ENCODE assay signal across 9 cellular contexts in the genomic region with DNA sequence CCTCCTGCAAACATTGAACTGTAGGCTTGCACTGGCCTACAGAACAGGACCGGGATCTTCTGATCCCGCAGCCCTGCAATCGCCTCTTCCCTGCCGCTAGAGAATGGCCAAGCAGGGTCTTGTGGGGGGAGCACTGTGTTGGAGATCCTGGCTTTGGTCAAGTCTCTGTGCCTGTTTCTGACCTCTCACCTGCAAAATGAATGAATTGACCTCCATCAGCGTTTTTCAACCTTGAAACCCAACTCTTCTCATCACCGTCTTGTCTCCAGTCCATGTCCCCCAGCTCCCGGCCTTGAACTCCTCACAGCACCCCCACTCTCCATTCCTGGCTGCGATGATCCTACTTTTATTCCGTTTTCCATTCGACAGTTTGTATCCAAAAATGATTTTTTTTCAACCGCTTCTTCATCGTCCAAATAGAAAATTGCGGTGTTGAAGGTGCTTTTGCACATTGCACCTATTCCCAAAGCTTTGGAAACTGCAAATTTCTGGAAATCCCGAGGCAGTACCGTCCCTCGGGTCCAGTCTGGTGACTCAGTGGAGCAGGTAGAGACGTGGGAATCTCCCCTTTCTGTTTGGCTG. TPM values are rescaled to one million over a fixed set of nuclear protein-coding genes. Genes with fewer than 3 reads are reported as not detected.
DNase-seq lines count a peak whose midpoint lies in the region; FAIRE-seq and TF ChIP-seq lines count a peak whose summit lies in the region.
"Had no signal": no experiment of that assay in that cellular context is flagged by ENCODE, and none has a peak within 500 bp of the region (broad histone marks: within the 10 kb centered on the region; RNA-seq: fewer than 3 reads in every experiment).

No MANE protein-coding gene starts in this region.

- TF ChIP-seq CTCF in chondrocyte (IDR thresholded peaks at IDR 0.05): no peak
- no peak for TF ChIP-seq CTCF in neural crest cell (conservative IDR thresholded peaks at IDR 0.05)

- no peak for TF ChIP-seq POLR2A in GM12891 (IDR thresholded peaks at IDR 0.05; ENCODE audit: low read depth, low read length)

- H4K20me1 ChIP-seq in BLaER1: peaks cover 52% of the 10 kb centered on the region

- FAIRE-seq in GM12891 (lab: Jason Lieb, UNC): no peak

- peak overlapping the region; percentile 91 for H3K4me3 ChIP-seq in BLaER1

- peak overlapping the region; percentile 91 for H3K4me2 ChIP-seq in BLaER1

- H3K9me3 ChIP-seq in BLaER1: no peaks in the 10 kb centered on the region

- H3K27ac ChIP-seq in BLaER1: peak overlapping the region; percentile 84; the same call in 1 of the 2 replicates

- H3K4me1 Mint-ChIP-seq in IgD-negative memory B cell: peaks cover 50 to 60% (median 52%) of the 10 kb centered on the region in 3 donors
- peaks cover 65% of the 10 kb centered on the region for H3K4me1 Mint-ChIP-seq in chondrocyte (ENCODE audit: low read depth)
- peaks cover 58% of the 10 kb centered on the region for H3K4me1 Mint-ChIP-seq in neural crest cell

- peaks cover 76% of the 10 kb centered on the region for H3K4me1 ChIP-seq in BLaER1

- DNase-seq in chondrocyte (ENCODE audit: low spot score): no peak
- no peak for DNase-seq in neural crest cell (ENCODE audit: low read depth, low spot score)
- no peak for DNase-seq in middle frontal gyrus (ENCODE audit: extremely low spot score, low spot score)
- DNase-seq in NCI-H345 treated with DMSO at 0.1 percent for 48 hours (lab: John Stamatoyannopoulos, UW; ENCODE audit: unreplicated experiment): no peak
- DNase-seq in GM12891 (ENCODE audit: insufficient read length, low spot score): no peak
- no peak for DNase-seq in head of caudate nucleus
- DNase-seq: activated effector memory CD4-positive, alpha-beta T cell treated with anti-CD3 and anti-CD28 coated beads, Interleukin-2, amount 50 U/mL, for 16 hours had no signal

- H3K27me3 Mint-ChIP-seq in IgD-negative memory B cell (no peaks in the 10 kb centered on the region), chondrocyte (ENCODE audit: low read depth) (no peaks in the 10 kb centered on the region), neural crest cell (ENCODE audit: low read depth) (no peaks in the 10 kb centered on the region)

- H3K36me3 Mint-ChIP-seq in IgD-negative memory B cell (no peaks in the 10 kb centered on the region), chondrocyte (ENCODE audit: low read depth) (no peaks in the 10 kb centered on the region), neural crest cell (ENCODE audit: low read depth) (no peaks in the 10 kb centered on the region)

- no peaks in the 10 kb centered on the region for H3K9me3 Mint-ChIP-seq in IgD-negative memory B cell
- no peaks in the 10 kb centered on the region for H3K9me3 Mint-ChIP-seq in chondrocyte (ENCODE audit: low read depth)
- H3K9me3 Mint-ChIP-seq in neural crest cell: no peaks in the 10 kb centered on the region

- H3K4me3 Mint-ChIP-seq in IgD-negative memory B cell (peak overlapping the region; percentile 93 to 100 (median 96)), chondrocyte (ENCODE audit: unreplicated experiment) (peak overlapping the region; percentile 97), neural crest cell (peak overlapping the region; percentile 96)

- peak overlapping the region; percentile 88 for H3K9ac ChIP-seq in BLaER1

- H3K27ac Mint-ChIP-seq in IgD-negative memory B cell (peak overlapping the region; percentile 76 to 97 (median 96)), chondrocyte (ENCODE audit: unreplicated experiment) (peak overlapping the region; percentile 52), neural crest cell (ENCODE audit: unreplicated experiment) (no peak overlapping the region)

- H3K27me3 ChIP-seq in BLaER1: no peaks in the 10 kb centered on the region

- intact Hi-C loops in head of caudate nucleus (cut with DNase I): loop anchor here (10.0 kb wide), 1 partner anchor 207 kb away; a partner anchor contains a TSS

- peaks cover 17% of the 10 kb centered on the region for H3K36me3 ChIP-seq in BLaER1

TF ChIP-seq in GM12891, 5 proteins besides CTCF, POLR2A, EP300 and RAD21:
- TF ChIP-seq PAX5 (IDR thresholded peaks at IDR 0.05; ENCODE audit: insufficient read depth, low read length, severe bottlenecking): no peak
- no peak for TF ChIP-seq SPI1 (IDR thresholded peaks at IDR 0.05; ENCODE audit: low read depth, low read length)
- TF ChIP-seq POLR2AphosphoS5 (IDR thresholded peaks at IDR 0.05; ENCODE audit: low read depth, low read length): no peak
- TF ChIP-seq TAF1 (IDR thresholded peaks at IDR 0.05; ENCODE audit: low read depth, low read length): no peak
- TF ChIP-seq POU2F2 (IDR thresholded peaks at IDR 0.05; ENCODE audit: low read depth, low read length): no peak

RNA-seq across cellular contexts. Expression of a gene that starts 2.0 kb away (rescaled TPM):
- polyA plus RNA-seq in IgD-negative memory B cell: 26.9 TPM
- total RNA-seq in chondrocyte (90.8 to 98.1 TPM (median 94.6 TPM) in 3 replicates), neural crest cell (113 and 119 TPM in 2 replicates)
- 134 TPM for polyA plus RNA-seq in GM12891 (2012; ENCODE audit: low read depth, missing spikeins)

RNA-seq across cellular contexts. Expression of a gene that starts 2.3 kb away (rescaled TPM):
- polyA plus RNA-seq in IgD-negative memory B cell: 11.4 TPM
- total RNA-seq in chondrocyte (7.8 to 9.5 TPM (median 8.2 TPM) in 3 replicates), neural crest cell (36.5 and 46.4 TPM in 2 replicates)
- 23.1 TPM for polyA plus RNA-seq in GM12891 (2012; ENCODE audit: low read depth, missing spikeins)

RNA-seq across cellular contexts. Expression of a gene that starts 50.9 kb away (rescaled TPM):
- 5.1 TPM for polyA plus RNA-seq in IgD-negative memory B cell
- total RNA-seq in chondrocyte (4.9 to 10.6 TPM (median 6.1 TPM) in 3 replicates), neural crest cell (14.5 and 17.0 TPM in 2 replicates)
- polyA plus RNA-seq in GM12891 (2012; ENCODE audit: low read depth, missing spikeins): 0.35 TPM
